21 cellular contexts compared by ENCODE assay signal in the genomic region with DNA sequence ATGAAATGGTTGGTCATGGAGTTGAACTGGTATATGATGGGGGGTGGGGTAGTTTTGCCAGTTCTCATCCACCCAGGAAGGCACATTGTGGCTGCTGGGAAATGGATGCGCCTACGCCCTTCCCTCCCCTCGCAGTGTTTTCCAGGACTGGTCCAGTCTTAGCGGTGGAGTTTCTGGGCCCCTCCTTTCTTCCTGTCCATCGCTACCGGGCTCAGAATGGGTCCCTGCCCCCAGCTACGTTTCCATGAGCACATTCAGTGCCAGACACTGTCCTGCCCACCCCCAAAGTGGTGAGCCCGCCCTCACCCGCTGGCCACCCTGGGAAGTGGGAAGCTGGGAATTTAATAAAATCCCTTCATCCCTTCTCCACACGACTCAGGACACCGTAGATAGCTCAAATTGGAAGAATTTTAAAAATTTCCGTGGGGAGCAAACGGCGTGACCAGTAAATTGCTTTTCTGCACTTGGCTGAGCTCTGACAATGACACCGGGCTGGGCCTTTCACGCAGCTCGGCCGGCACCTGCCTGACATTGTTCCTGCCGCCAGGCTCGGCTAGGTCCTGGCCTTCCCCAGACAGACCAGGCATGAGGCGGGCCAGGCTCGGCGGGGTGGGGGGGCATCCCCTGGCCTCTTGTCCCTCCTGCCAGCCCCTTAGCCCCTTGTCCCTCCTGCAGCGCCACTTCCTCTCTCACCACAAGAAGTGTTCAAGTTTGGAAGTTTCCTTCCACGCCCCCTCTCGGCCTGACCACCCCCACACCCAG. TPM values are rescaled to one million over a fixed set of nuclear protein-coding genes. Genes with fewer than 3 reads are reported as not detected.
DNase-seq lines count a peak whose midpoint lies in the region; ATAC-seq and TF ChIP-seq lines count a peak whose summit lies in the region.
"Had no signal": no experiment of that assay in that cellular context is flagged by ENCODE, and none has a peak within 500 bp of the region (broad histone marks: within the 10 kb centered on the region; RNA-seq: fewer than 3 reads in every experiment).

No MANE protein-coding gene starts in this region.

- no peak overlapping the region for H3K4me3 Mint-ChIP-seq in activated T-helper 17 cell treated with anti-CD3 and anti-CD28 coated beads, Interleukin-2, amount 50 U/mL, for 72 hours
- H3K4me3 Mint-ChIP-seq: activated T-cell treated with anti-CD3 and anti-CD28 coated beads, Interleukin-2, amount 50 U/mL, for 72 hours; dendritic cell treated with granulocyte-macrophage colony-stimulating factor and Interleukin-4, amounts not matched to agents 40 ng/mL and 50 ng/mL, for 4 days had no signal

- H3K36me3 Mint-ChIP-seq in activated T-helper 17 cell treated with anti-CD3 and anti-CD28 coated beads, Interleukin-2, amount 50 U/mL, for 72 hours (ENCODE audit: low read depth): no peaks in the 10 kb centered on the region
- H3K36me3 Mint-ChIP-seq: naive B cell had no signal

- H3K9me3 ChIP-seq in thyroid gland: no peaks in the 10 kb centered on the region
- H3K9me3 ChIP-seq: breast epithelium, gastroesophageal sphincter, tibial artery had no signal

- peaks cover 4% of the 10 kb centered on the region for H3K27me3 Mint-ChIP-seq in activated T-helper 17 cell treated with anti-CD3 and anti-CD28 coated beads, Interleukin-2, amount 50 U/mL, for 72 hours

- peak overlapping the region in 2 of 3 donors; percentile 6 to 51 for H3K27ac ChIP-seq in thyroid gland
- H3K27ac ChIP-seq: breast epithelium, gastroesophageal sphincter, tibial artery had no signal

- peaks cover 24 to 40% of the 10 kb centered on the region in 2 donors for H3K4me1 ChIP-seq in thyroid gland

- TF ChIP-seq CTCF in thyroid gland (IDR thresholded peaks at IDR 0.05): peak in 1 of 6 experiments; percentile 24

- no peaks in the 10 kb centered on the region for H3K9me3 Mint-ChIP-seq in activated T-helper 17 cell treated with anti-CD3 and anti-CD28 coated beads, Interleukin-2, amount 50 U/mL, for 72 hours
- H3K9me3 Mint-ChIP-seq: activated T-cell treated with anti-CD3 and anti-CD28 coated beads, Interleukin-2, amount 50 U/mL, for 72 hours; dendritic cell treated with granulocyte-macrophage colony-stimulating factor and Interleukin-4, amounts not matched to agents 40 ng/mL and 50 ng/mL, for 4 days had no signal

- no peak overlapping the region for H3K27ac Mint-ChIP-seq in activated T-helper 17 cell treated with anti-CD3 and anti-CD28 coated beads, Interleukin-2, amount 50 U/mL, for 72 hours
- H3K27ac Mint-ChIP-seq: activated T-cell treated with anti-CD3 and anti-CD28 coated beads, Interleukin-2, amount 50 U/mL, for 72 hours; dendritic cell treated with granulocyte-macrophage colony-stimulating factor and Interleukin-4, amounts not matched to agents 40 ng/mL and 50 ng/mL, for 4 days; naive B cell had no signal

- 57 to 71% methylated on average over 26 of the region's 26 CpGs for WGBS in thyroid gland, 2 donors

- H3K4me3 ChIP-seq in thyroid gland (replicated peaks in 1 of 3): no peak overlapping the region
- H3K4me3 ChIP-seq: breast epithelium, gastroesophageal sphincter, tibial artery had no signal

- intact Hi-C loops in thyroid gland (cut with DNase I): loop anchor here (10.0 kb wide), 2 partner anchors 202 to 622 kb away; no protein-coding TSS in a partner anchor

- TF ChIP-seq POLR2A in thyroid gland (IDR thresholded peaks at IDR 0.05): no peak

- peaks cover 5% of the 10 kb centered on the region for H3K4me1 Mint-ChIP-seq in activated T-helper 17 cell treated with anti-CD3 and anti-CD28 coated beads, Interleukin-2, amount 50 U/mL, for 72 hours

- H3K27me3 ChIP-seq in thyroid gland: no peaks in the 10 kb centered on the region
- H3K27me3 ChIP-seq: tibial artery had no signal

- DNase-seq in activated effector memory CD4-positive, alpha-beta T cell treated with anti-CD3 and anti-CD28 coated beads, Interleukin-2, amount 50 U/mL, for 16 hours: peak; percentile 42
- DNase-seq in activated effector memory CD4-positive, alpha-beta T cell treated with Interleukin-2 at 50 U/mL for 16 hours: no peak
- DNase-seq in astrocyte of the hippocampus (ENCODE audit: low read depth, low spot score) (peak; percentile 30), kidney tubule cell (ENCODE audit: low spot score) (peak; percentile 62), thyroid gland (peak; percentile 74 to 86), SHP77 treated with DMSO at 0.1 percent for 48 hours (lab: John Stamatoyannopoulos, UW) (no peak)
- DNase-seq: activated CD4-positive, alpha-beta T cell treated with anti-CD3 and anti-CD28 coated beads, Interleukin-2, amount 50 U/mL, for 4 hours; activated T-cell treated with anti-CD3 and anti-CD28 coated beads, Interleukin-2, amount 50 U/mL, for 72 hours; IMR-90; naive B cell; NCI-H1694; NCI-H345; NK-92 treated with Interleukin-12 subunit alpha and Interleukin-12 subunit beta, amount 100 ng/mL, for 24 hours; RPMI8226; stimulated activated CD4-positive, alpha-beta T cell treated with anti-CD3 and anti-CD28 coated beads, Interleukin-12 subunit alpha, Interleukin-12 subunit beta, amount 100 ng/mL, for 4 hours had no signal

- H3K36me3 ChIP-seq in thyroid gland: no peaks in the 10 kb centered on the region
- H3K36me3 ChIP-seq: breast epithelium, gastroesophageal sphincter, tibial artery had no signal

- no peak for ATAC-seq in GM19328 (IDR thresholded peaks at IDR 0.05; ENCODE audit: unreplicated experiment)
- no peak for ATAC-seq in activated T-helper 17 cell treated with anti-CD3 and anti-CD28 coated beads, Interleukin-2, amount 50 U/mL, for 72 hours (replicated peaks)
- ATAC-seq: activated T-cell treated with anti-CD3 and anti-CD28 coated beads, Interleukin-2, amount 50 U/mL, for 72 hours; gastroesophageal sphincter had no signal

RNA-seq across cellular contexts. Expression of a gene that starts 3.6 kb away (rescaled TPM):
- total RNA-seq in thyroid gland: 1 to 10 TPM in 2 of 4 donors, under 1 TPM in 1, not detected in 1; 0.67 to 1.4 (median 1.0) TPM
- under 1 TPM; 0.19 to 0.21 TPM for total RNA-seq in activated T-helper 17 cell treated with anti-CD3 and anti-CD28 coated beads, Interleukin-2, amount 50 U/mL, for 72 hours
- total RNA-seq: IMR-90 had no signal

RNA-seq across cellular contexts. Expression of a gene that starts 35.4 kb away (rescaled TPM):
- 100 to 1,000 TPM; 455 to 777 (median 561) TPM for total RNA-seq in thyroid gland
- 1,000 to 10,000 TPM; 1,980 to 2,963 TPM for total RNA-seq in activated T-helper 17 cell treated with anti-CD3 and anti-CD28 coated beads, Interleukin-2, amount 50 U/mL, for 72 hours

Comparison
In these comparisons a context has a peak if more than half of its experiments do, and no peak if none do; other contexts are left out.
1. DNase-seq: peak in activated effector memory CD4-positive, alpha-beta T cell treated with anti-CD3 and anti-CD28 coated beads, Interleukin-2, amount 50 U/mL, for 16 hours (single experiment), astrocyte of the hippocampus (single experiment), kidney tubule cell (single experiment) and thyroid gland (2 of 2); none in activated effector memory CD4-positive, alpha-beta T cell treated with Interleukin-2 at 50 U/mL for 16 hours (single experiment) and SHP77 treated with DMSO at 0.1 percent for 48 hours (single experiment).